Comparison of ENCODE assay signal across 16 cellular contexts in the genomic region with DNA sequence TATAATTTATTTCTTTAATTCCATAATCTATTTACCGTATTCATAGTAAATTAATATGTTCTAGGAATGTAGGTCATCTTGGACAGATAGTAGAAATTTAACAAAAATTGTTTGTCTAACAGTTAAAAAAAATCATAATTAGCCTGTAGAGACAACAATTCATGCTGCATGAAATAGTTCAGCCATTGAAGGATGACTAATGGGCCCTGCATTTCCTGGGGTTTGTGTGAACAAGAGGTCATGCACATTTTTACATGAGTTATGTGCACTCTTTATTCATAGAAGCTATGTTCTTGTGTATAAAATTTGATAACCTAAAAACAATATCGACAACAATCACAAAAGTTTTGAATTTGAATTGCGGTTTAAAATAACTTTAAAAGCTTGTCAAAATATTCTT.
DNase-seq lines count a peak whose midpoint lies in the region; ATAC-seq and TF ChIP-seq lines count a peak whose summit lies in the region.
"Had no signal": no experiment of that assay in that cellular context is flagged by ENCODE, and none has a peak within 500 bp of the region (broad histone marks: within the 10 kb centered on the region; RNA-seq: fewer than 3 reads in every experiment).

No MANE protein-coding gene starts in this region.

- no peak for TF ChIP-seq CTCF in chondrocyte (IDR thresholded peaks at IDR 0.05)
- no peak for TF ChIP-seq CTCF in dorsolateral prefrontal cortex (IDR thresholded peaks at IDR 0.05 in 54 of 56, conservative IDR thresholded peaks at IDR 0.05 in 2 of 56; ENCODE audit: low read depth in 1 of 56, partially characterized antibody in 56 of 56)

- peak overlapping the region; percentile 41 for H3K27ac Mint-ChIP-seq in chondrocyte (ENCODE audit: unreplicated experiment)
- H3K27ac Mint-ChIP-seq: activated T-cell treated with anti-CD3 and anti-CD28 coated beads, Interleukin-2, amount 50 U/mL, for 72 hours; CD4-positive, CD25-positive, alpha-beta regulatory T cell; WTC11 had no signal

- no peaks in the 10 kb centered on the region for H3K9me3 Mint-ChIP-seq in chondrocyte (ENCODE audit: low read depth)

- no peaks in the 10 kb centered on the region for H3K9me3 ChIP-seq in right cardiac atrium (ENCODE audit: control insufficient read depth, low read length)
- H3K9me3 ChIP-seq: HAP-1, heart right ventricle, right atrium auricular region, upper lobe of right lung had no signal

- H3K27ac ChIP-seq in right cardiac atrium (ENCODE audit: low read length) (no peak overlapping the region), dorsolateral prefrontal cortex (no peak overlapping the region)
- H3K27ac ChIP-seq: heart right ventricle, right atrium auricular region, upper lobe of right lung had no signal

- DNase-seq in DMS53 (lab: John Stamatoyannopoulos, UW) = peak; percentile 79
- DNase-seq in NCI-H226 = peak; percentile 17
- no peak for DNase-seq in chondrocyte (ENCODE audit: low spot score)
- peak; percentile 33 for DNase-seq in left kidney (ENCODE audit: low read depth, low spot score)
- DNase-seq in activated naive CD4-positive, alpha-beta T cell treated with Interleukin-2 at 50 U/mL for 16 hours = no peak
- no peak for DNase-seq in right cardiac atrium
- no peak for DNase-seq in nucleus accumbens (lab: John Stamatoyannopoulos, UW)
- DNase-seq in dorsolateral prefrontal cortex = no peak
- DNase-seq: activated T-cell treated with anti-CD3 and anti-CD28 coated beads, Interleukin-2, amount 50 U/mL, for 72 hours; CD4-positive, CD25-positive, alpha-beta regulatory T cell; heart right ventricle; midbrain; upper lobe of right lung had no signal

- no peak overlapping the region for H3K4me3 Mint-ChIP-seq in chondrocyte (ENCODE audit: unreplicated experiment)
- H3K4me3 Mint-ChIP-seq: activated T-cell treated with anti-CD3 and anti-CD28 coated beads, Interleukin-2, amount 50 U/mL, for 72 hours; CD4-positive, CD25-positive, alpha-beta regulatory T cell; WTC11 had no signal

- H3K4me1 Mint-ChIP-seq in chondrocyte (ENCODE audit: low read depth) = peaks cover 25% of the 10 kb centered on the region
- H3K4me1 Mint-ChIP-seq: CD4-positive, CD25-positive, alpha-beta regulatory T cell; WTC11 had no signal

- 63% methylated on average over 3 of the region's 3 CpGs for WGBS in right cardiac atrium

- H3K27me3 ChIP-seq in right cardiac atrium (ENCODE audit: control insufficient read depth, insufficient read depth) (no peaks in the 10 kb centered on the region), dorsolateral prefrontal cortex (no peaks in the 10 kb centered on the region)
- H3K27me3 ChIP-seq: heart right ventricle, right atrium auricular region, upper lobe of right lung had no signal

- H3K4me1 ChIP-seq in right cardiac atrium (ENCODE audit: control insufficient read depth, insufficient read depth, low read length) = peaks cover under 1% of the 10 kb centered on the region
- H3K4me1 ChIP-seq: right atrium auricular region, upper lobe of right lung had no signal

- H3K36me3 Mint-ChIP-seq in chondrocyte (ENCODE audit: low read depth) = no peaks in the 10 kb centered on the region
- H3K36me3 Mint-ChIP-seq: CD4-positive, CD25-positive, alpha-beta regulatory T cell; WTC11 had no signal

- H3K4me3 ChIP-seq in right cardiac atrium (ENCODE audit: low read length) (no peak overlapping the region), dorsolateral prefrontal cortex (no peak overlapping the region)
- H3K4me3 ChIP-seq: HAP-1, heart right ventricle, right atrium auricular region, upper lobe of right lung had no signal

- H3K27me3 Mint-ChIP-seq in chondrocyte (ENCODE audit: low read depth) = no peaks in the 10 kb centered on the region
- H3K27me3 Mint-ChIP-seq: CD4-positive, CD25-positive, alpha-beta regulatory T cell had no signal

- ATAC-seq in right cardiac atrium = no peak
- ATAC-seq: activated T-cell treated with anti-CD3 and anti-CD28 coated beads, Interleukin-2, amount 50 U/mL, for 72 hours; heart right ventricle; upper lobe of right lung; WTC11 had no signal

- intact Hi-C loops in right cardiac atrium (cut with DNase I) (no loop called here), dorsolateral prefrontal cortex (cut with DNase I) (no loop called here)

Comparison
In these comparisons a context has a peak if more than half of its experiments do, and no peak if none do; other contexts are left out.
1. DNase-seq: peak in DMS53 (single experiment), NCI-H226 (single experiment) and left kidney (single experiment); none in chondrocyte (single experiment), activated naive CD4-positive, alpha-beta T cell treated with Interleukin-2 at 50 U/mL for 16 hours (single experiment), right cardiac atrium (0 of 3), nucleus accumbens (0 of 56) and dorsolateral prefrontal cortex (0 of 10).